ENCODE assay signal across 12 cellular contexts in genomic region chrX:147848543-147849448, GRCh38.
"Had no signal": no experiment of that assay in that cellular context is flagged by ENCODE, and none has a peak within 500 bp of the region (broad histone marks: within the 10 kb centered on the region; RNA-seq: fewer than 3 reads in every experiment).

No MANE protein-coding gene starts in this region.

- H3K4me1 ChIP-seq: lower lobe of right lung, prostate gland, sigmoid colon, upper lobe of left lung had no signal

- DNase-seq: activated CD4-positive, alpha-beta T cell treated with anti-CD3 and anti-CD28 coated beads, Interleukin-2, amount 50 U/mL, for 1 hour; activated CD4-positive, CD25-positive, alpha-beta regulatory T cell; activated naive CD4-positive, alpha-beta T cell treated with anti-CD3 and anti-CD28 coated beads, Interleukin-2, amount 50 U/mL, for 16 hours; amygdala; lower lobe of right lung; naive B cell; sigmoid colon; stimulated activated CD4-positive, alpha-beta T cell treated with anti-CD3 and anti-CD28 coated beads, Interleukin-12 subunit alpha, Interleukin-12 subunit beta, amount 100 ng/mL, for 4 hours; stimulated activated naive CD4-positive, alpha-beta T cell treated with Interleukin-2 at 50 U/mL for 16 hours; T-helper 17 cell had no signal

- H3K27ac ChIP-seq: lower lobe of right lung, prostate gland, sigmoid colon, upper lobe of left lung had no signal

- H3K36me3 ChIP-seq: lower lobe of right lung, prostate gland, sigmoid colon, upper lobe of left lung had no signal

- H3K4me3 ChIP-seq: lower lobe of right lung, prostate gland, sigmoid colon, upper lobe of left lung had no signal

- ATAC-seq: T-helper 17 cell had no signal

- H3K27me3 ChIP-seq: sigmoid colon, upper lobe of left lung had no signal

- H3K9me3 ChIP-seq: lower lobe of right lung, prostate gland, sigmoid colon, upper lobe of left lung had no signal
